8 cellular contexts compared by ENCODE assay signal in the genomic region with DNA sequence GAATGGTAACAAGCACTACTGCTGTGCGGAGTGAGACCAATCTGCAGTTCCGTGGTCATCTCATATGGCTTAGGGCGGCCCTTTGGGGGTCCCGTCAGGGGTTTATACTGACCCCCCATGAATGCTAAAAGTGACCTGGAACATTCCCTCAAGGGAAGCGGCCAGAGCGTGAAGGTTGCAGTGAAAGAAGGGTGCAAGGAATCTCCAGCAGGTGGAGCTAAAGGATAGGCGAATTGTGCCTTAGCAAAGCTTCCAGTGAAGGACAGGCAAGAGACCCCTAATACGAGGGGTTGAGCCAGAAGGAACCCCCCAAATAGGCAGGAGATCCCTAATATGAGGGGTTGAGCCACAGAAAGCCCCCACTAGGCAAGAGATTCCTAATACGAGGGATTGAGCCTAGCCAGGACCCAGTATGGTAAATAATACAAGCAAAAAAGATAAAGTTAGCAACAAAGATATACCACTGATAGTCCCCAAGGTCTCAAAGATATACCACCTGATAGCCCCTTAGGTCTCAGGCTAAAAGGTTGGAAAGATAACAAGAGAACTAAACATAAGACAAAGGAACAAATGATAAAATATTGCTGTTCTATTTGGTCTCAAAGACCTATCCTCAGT. TPM values are rescaled to one million over a fixed set of nuclear protein-coding genes. Genes with fewer than 3 reads are reported as not detected.
DNase-seq lines count a peak whose midpoint lies in the region; ATAC-seq and TF ChIP-seq lines count a peak whose summit lies in the region.

No MANE protein-coding gene starts in this region.

- TF ChIP-seq CTCF in coronary artery (IDR thresholded peaks at IDR 0.05), result peak; percentile 73
- TF ChIP-seq CTCF in lower leg skin (IDR thresholded peaks at IDR 0.05), result peak in 1 of 3 donors; percentile 78

- ATAC-seq in GM21576 (IDR thresholded peaks at IDR 0.05; ENCODE audit: unreplicated experiment), result no peak

- 8 to 10% methylated on average over 9 of the region's 9 CpGs for WGBS in lower leg skin, 2 donors

- no peak for TF ChIP-seq POLR2A in lower leg skin (IDR thresholded peaks at IDR 0.05)

- intact Hi-C loops in lower leg skin (cut with DNase I; ENCODE audit: low total_unique reads), result loop anchor here (2.0 to 10.0 kb wide), 2 partner anchors 161 to 281 kb away; partner anchors contain the start of gene PFKFB4

- H3K27ac ChIP-seq in coronary artery, result no peak overlapping the region

- H3K4me3 ChIP-seq in coronary artery, result no peak overlapping the region
- no peak overlapping the region for H3K4me3 ChIP-seq in lower leg skin (ENCODE audit: low read depth, poor library complexity, severe bottlenecking)

- peak; percentile 50 for DNase-seq in activated gamma-delta T cell treated with Interleukin-2 at 50 U/mL for 16 hours
- DNase-seq in activated gamma-delta T cell (lab: John Stamatoyannopoulos, UW), result no peak
- DNase-seq in NCI-H2029 treated with DMSO at 0.1 percent for 48 hours (lab: John Stamatoyannopoulos, UW), result peak; percentile 34
- DNase-seq in activated CD4-positive, alpha-beta T cell treated with anti-CD3 and anti-CD28 coated beads for 24 hours (ENCODE audit: low read depth in 2 of 2), result peak; percentile 25 to 52
- no peak for DNase-seq in coronary artery (ENCODE audit: low spot score)
- DNase-seq in lower leg skin (ENCODE audit: low spot score in 2 of 2), result peak; percentile 42 to 85
- DNase-seq in stimulated activated CD8-positive, alpha-beta memory T cell treated with anti-CD3 and anti-CD28 coated beads, Interleukin-4, amount 100 ng/mL, for 24 hours (ENCODE audit: low read depth), result peak; percentile 7

RNA-seq across cellular contexts. Expression of gene NME6, which starts 27.5 kb away (rescaled TPM):
- 10 to 100 TPM; 23.4 to 44.8 (median 32.9) TPM for total RNA-seq in lower leg skin

RNA-seq across cellular contexts. Expression of gene ZNF589, which starts 32.8 kb away (rescaled TPM):
- 1 to 10 TPM; 4.8 to 9.4 (median 9.0) TPM for total RNA-seq in lower leg skin

RNA-seq across cellular contexts. Expression of gene CAMP, which starts 50.4 kb away (rescaled TPM):
- total RNA-seq in lower leg skin, result 1 to 10 TPM in 1 of 4 donors, not detected in 3; 1.1 TPM

RNA-seq across cellular contexts. Expression of gene SPINK8, which starts 59.8 kb away (rescaled TPM):
- not detected for total RNA-seq in lower leg skin

Comparison
In these comparisons a context has a peak if more than half of its experiments do, and no peak if none do; other contexts are left out.
1. DNase-seq: peak in activated gamma-delta T cell treated with Interleukin-2 at 50 U/mL for 16 hours (single experiment), NCI-H2029 treated with DMSO at 0.1 percent for 48 hours (single experiment), activated CD4-positive, alpha-beta T cell treated with anti-CD3 and anti-CD28 coated beads for 24 hours (2 of 2), lower leg skin (2 of 2) and stimulated activated CD8-positive, alpha-beta memory T cell treated with anti-CD3 and anti-CD28 coated beads, Interleukin-4, amount 100 ng/mL, for 24 hours (single experiment); none in activated gamma-delta T cell (single experiment) and coronary artery (single experiment).